ENCODE assay signal across 1 cellular context in the genomic region with DNA sequence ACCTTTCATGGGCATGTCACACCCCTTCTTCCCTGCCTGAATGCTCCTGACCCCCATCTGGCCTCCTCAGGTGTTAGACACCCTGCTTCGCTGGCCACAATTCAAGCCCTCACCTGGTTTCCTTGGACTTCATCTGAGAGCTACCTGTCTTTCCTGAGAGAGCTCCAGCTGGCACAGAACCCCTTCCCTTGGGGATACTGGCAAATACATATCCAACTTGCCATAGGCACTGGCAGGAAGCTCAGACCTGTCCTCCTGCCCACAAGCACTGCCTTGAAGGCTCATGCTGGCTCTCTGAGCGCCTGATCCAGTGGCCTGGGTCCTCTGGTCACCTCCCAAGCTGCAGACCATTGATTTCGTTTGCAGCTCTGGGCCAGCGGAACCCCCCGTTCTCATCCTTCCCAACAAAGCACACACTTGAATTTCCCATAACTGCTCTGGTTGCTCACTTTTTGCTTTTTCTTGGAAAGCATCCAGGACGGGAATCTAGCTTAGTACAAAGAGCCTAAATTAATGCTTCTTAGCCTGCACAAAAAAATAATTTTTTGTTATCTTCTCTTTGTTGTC.
TF ChIP-seq lines count a peak whose summit lies in the region.

No MANE protein-coding gene starts in this region.

TF ChIP-seq in SK-N-SH, 30 proteins besides CTCF, POLR2A, EP300 and RAD21 (continued from another document):
- TF ChIP-seq, protein P1, sequence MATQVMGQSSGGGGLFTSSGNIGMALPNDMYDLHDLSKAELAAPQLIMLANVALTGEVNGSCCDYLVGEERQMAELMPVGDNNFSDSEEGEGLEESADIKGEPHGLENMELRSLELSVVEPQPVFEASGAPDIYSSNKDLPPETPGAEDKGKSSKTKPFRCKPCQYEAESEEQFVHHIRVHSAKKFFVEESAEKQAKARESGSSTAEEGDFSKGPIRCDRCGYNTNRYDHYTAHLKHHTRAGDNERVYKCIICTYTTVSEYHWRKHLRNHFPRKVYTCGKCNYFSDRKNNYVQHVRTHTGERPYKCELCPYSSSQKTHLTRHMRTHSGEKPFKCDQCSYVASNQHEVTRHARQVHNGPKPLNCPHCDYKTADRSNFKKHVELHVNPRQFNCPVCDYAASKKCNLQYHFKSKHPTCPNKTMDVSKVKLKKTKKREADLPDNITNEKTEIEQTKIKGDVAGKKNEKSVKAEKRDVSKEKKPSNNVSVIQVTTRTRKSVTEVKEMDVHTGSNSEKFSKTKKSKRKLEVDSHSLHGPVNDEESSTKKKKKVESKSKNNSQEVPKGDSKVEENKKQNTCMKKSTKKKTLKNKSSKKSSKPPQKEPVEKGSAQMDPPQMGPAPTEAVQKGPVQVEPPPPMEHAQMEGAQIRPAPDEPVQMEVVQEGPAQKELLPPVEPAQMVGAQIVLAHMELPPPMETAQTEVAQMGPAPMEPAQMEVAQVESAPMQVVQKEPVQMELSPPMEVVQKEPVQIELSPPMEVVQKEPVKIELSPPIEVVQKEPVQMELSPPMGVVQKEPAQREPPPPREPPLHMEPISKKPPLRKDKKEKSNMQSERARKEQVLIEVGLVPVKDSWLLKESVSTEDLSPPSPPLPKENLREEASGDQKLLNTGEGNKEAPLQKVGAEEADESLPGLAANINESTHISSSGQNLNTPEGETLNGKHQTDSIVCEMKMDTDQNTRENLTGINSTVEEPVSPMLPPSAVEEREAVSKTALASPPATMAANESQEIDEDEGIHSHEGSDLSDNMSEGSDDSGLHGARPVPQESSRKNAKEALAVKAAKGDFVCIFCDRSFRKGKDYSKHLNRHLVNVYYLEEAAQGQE (IDR thresholded peaks at IDR 0.05; ENCODE audit: low read depth, low read length), result no peak
- TF ChIP-seq YY1 (IDR thresholded peaks at IDR 0.05; ENCODE audit: low read depth), result no peak
- TF ChIP-seq MEF2A (IDR thresholded peaks at IDR 0.05; ENCODE audit: borderline replicate concordance, low read depth), result no peak
- TF ChIP-seq, protein P2, sequence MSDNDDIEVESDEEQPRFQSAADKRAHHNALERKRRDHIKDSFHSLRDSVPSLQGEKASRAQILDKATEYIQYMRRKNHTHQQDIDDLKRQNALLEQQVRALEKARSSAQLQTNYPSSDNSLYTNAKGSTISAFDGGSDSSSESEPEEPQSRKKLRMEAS (IDR thresholded peaks at IDR 0.05; ENCODE audit: low read depth), result no peak
- TF ChIP-seq MXI1 (IDR thresholded peaks at IDR 0.05; ENCODE audit: low read depth, low read length), result no peak
- TF ChIP-seq, protein P3, sequence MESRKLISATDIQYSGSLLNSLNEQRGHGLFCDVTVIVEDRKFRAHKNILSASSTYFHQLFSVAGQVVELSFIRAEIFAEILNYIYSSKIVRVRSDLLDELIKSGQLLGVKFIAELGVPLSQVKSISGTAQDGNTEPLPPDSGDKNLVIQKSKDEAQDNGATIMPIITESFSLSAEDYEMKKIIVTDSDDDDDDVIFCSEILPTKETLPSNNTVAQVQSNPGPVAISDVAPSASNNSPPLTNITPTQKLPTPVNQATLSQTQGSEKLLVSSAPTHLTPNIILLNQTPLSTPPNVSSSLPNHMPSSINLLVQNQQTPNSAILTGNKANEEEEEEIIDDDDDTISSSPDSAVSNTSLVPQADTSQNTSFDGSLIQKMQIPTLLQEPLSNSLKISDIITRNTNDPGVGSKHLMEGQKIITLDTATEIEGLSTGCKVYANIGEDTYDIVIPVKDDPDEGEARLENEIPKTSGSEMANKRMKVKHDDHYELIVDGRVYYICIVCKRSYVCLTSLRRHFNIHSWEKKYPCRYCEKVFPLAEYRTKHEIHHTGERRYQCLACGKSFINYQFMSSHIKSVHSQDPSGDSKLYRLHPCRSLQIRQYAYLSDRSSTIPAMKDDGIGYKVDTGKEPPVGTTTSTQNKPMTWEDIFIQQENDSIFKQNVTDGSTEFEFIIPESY (IDR thresholded peaks at IDR 0.05; ENCODE audit: borderline replicate concordance, low read depth), result no peak
- TF ChIP-seq NRF1 (IDR thresholded peaks at IDR 0.05; ENCODE audit: low read depth, low read length), result no peak
- no peak for TF ChIP-seq NFIC (IDR thresholded peaks at IDR 0.05; ENCODE audit: borderline replicate concordance)
- no peak for TF ChIP-seq TEAD4 (IDR thresholded peaks at IDR 0.05; ENCODE audit: borderline replicate concordance, insufficient read depth)
- TF ChIP-seq JUND (IDR thresholded peaks at IDR 0.05), result no peak
- TF ChIP-seq GATA2 (CRISPR knock-in tag; IDR thresholded peaks at IDR 0.05), result no peak
- TF ChIP-seq, protein P4, sequence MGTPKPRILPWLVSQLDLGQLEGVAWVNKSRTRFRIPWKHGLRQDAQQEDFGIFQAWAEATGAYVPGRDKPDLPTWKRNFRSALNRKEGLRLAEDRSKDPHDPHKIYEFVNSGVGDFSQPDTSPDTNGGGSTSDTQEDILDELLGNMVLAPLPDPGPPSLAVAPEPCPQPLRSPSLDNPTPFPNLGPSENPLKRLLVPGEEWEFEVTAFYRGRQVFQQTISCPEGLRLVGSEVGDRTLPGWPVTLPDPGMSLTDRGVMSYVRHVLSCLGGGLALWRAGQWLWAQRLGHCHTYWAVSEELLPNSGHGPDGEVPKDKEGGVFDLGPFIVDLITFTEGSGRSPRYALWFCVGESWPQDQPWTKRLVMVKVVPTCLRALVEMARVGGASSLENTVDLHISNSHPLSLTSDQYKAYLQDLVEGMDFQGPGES (IDR thresholded peaks at IDR 0.05; ENCODE audit: low read depth, low read length), result no peak
- TF ChIP-seq TAF1 (IDR thresholded peaks at IDR 0.05; ENCODE audit: borderline replicate concordance, low read depth, low read length), result no peak
- TF ChIP-seq, protein P5, sequence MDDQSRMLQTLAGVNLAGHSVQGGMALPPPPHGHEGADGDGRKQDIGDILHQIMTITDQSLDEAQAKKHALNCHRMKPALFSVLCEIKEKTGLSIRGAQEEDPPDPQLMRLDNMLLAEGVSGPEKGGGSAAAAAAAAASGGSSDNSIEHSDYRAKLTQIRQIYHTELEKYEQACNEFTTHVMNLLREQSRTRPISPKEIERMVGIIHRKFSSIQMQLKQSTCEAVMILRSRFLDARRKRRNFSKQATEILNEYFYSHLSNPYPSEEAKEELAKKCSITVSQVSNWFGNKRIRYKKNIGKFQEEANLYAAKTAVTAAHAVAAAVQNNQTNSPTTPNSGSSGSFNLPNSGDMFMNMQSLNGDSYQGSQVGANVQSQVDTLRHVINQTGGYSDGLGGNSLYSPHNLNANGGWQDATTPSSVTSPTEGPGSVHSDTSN (IDR thresholded peaks at IDR 0.05), result no peak
